Comparison of ENCODE assay signal across 15 cellular contexts in genomic region chr16:74580828-74581227, GRCh38. TPM values are rescaled to one million over a fixed set of nuclear protein-coding genes. Genes with fewer than 3 reads are reported as not detected.
A peak's percentile ranks its signal among the peaks of the same experiment; 100 is the strongest.
DNase-seq lines count a peak whose midpoint lies in the region; ATAC-seq and TF ChIP-seq lines count a peak whose summit lies in the region.
"Had no signal": no experiment of that assay in that cellular context is flagged by ENCODE, and none has a peak within 500 bp of the region (broad histone marks: within the 10 kb centered on the region; RNA-seq: fewer than 3 reads in every experiment).

No MANE protein-coding gene starts in this region.

- TF ChIP-seq CTCF in Peyer's patch (IDR thresholded peaks at IDR 0.05) (no peak), right atrium auricular region (IDR thresholded peaks at IDR 0.05) (no peak), GM10248 (IDR thresholded peaks at IDR 0.05; ENCODE audit: control extremely low read depth, extremely low read depth, low read depth, missing control alignments) (no peak)

- H3K27me3 ChIP-seq in BLaER1 (no peaks in the 10 kb centered on the region), Peyer's patch (no peaks in the 10 kb centered on the region), right atrium auricular region (no peaks in the 10 kb centered on the region)
- H3K27me3 ChIP-seq: BE2C, SJCRH30 had no signal

- H3K4me2 ChIP-seq in BLaER1, result peak overlapping the region; percentile 82

- POLR2A ChIA-PET in GM10248 (lab: Yijun Ruan, JAX), result no interaction called here

- no peak for TF ChIP-seq POLR2A in Peyer's patch (IDR thresholded peaks at IDR 0.05)

- H3K9ac ChIP-seq in BLaER1, result peak overlapping the region; percentile 63

- H4K20me1 ChIP-seq in BLaER1, result no peaks in the 10 kb centered on the region

- CTCF ChIA-PET in GM10248 (lab: Yijun Ruan, JAX), result interaction anchor here (1.4 kb wide), 1 partner anchor 10 kb away, joined by 3 read pairs; no protein-coding TSS in a partner anchor

- ATAC-seq in GM19035 (IDR thresholded peaks at IDR 0.05; ENCODE audit: unreplicated experiment) (peak; percentile 47), HG03432 (IDR thresholded peaks at IDR 0.05; ENCODE audit: unreplicated experiment) (peak; percentile 56)
- ATAC-seq: activated naive CD4-positive, alpha-beta T cell treated with anti-CD3 and anti-CD28 coated beads, Interleukin-2, amount 50 U/mL, for 72 hours had no signal

- H3K36me3 ChIP-seq in BLaER1 (no peaks in the 10 kb centered on the region; the same call in 1 of the 2 replicates), Peyer's patch (no peaks in the 10 kb centered on the region), right atrium auricular region (no peaks in the 10 kb centered on the region)
- H3K36me3 ChIP-seq: BE2C, SJCRH30 had no signal

- H3K4me3 ChIP-seq in BLaER1 (peak overlapping the region; percentile 26; the same call in 1 of the 2 replicates), Peyer's patch (no peak overlapping the region), right atrium auricular region (no peak overlapping the region)
- H3K4me3 ChIP-seq: SJCRH30, skin epidermis had no signal

- H3K27ac ChIP-seq in BLaER1 (peak overlapping the region; percentile 74), Peyer's patch (no peak overlapping the region), right atrium auricular region (no peak overlapping the region)
- H3K27ac ChIP-seq: SJCRH30, skin epidermis had no signal

- DNase-seq in left kidney (ENCODE audit: low read depth, low spot score), result peak; percentile 51
- no peak for DNase-seq in Peyer's patch
- no peak for DNase-seq in right atrium auricular region (ENCODE audit: low spot score)
- no peak for DNase-seq in foreskin melanocyte
- DNase-seq in GM10248 (ENCODE audit: extremely low spot score), result no peak
- DNase-seq: activated CD4-positive, alpha-beta T cell treated with anti-CD3 and anti-CD28 coated beads for 48 hours; BE2C; cortex of kidney; NCI-H524 had no signal

- peaks cover 100% of the 10 kb centered on the region for H3K4me1 ChIP-seq in BLaER1
- peaks cover 0 to 9% (median 0%) of the 10 kb centered on the region in 4 donors for H3K4me1 ChIP-seq in Peyer's patch
- peaks cover 0 to 6% of the 10 kb centered on the region in 2 donors for H3K4me1 ChIP-seq in right atrium auricular region

- H3K9me3 ChIP-seq in BLaER1 (no peaks in the 10 kb centered on the region), Peyer's patch (no peaks in the 10 kb centered on the region), right atrium auricular region (no peaks in the 10 kb centered on the region)
- H3K9me3 ChIP-seq: BE2C, SJCRH30 had no signal

RNA-seq across cellular contexts. Expression of gene GLG1, which starts 26.1 kb away (rescaled TPM):
- total RNA-seq in Peyer's patch (100 to 1,000 TPM in 3 of 4 donors, 10 to 100 TPM in 1; 90.0 to 153 (median 113) TPM), right atrium auricular region (100 to 1,000 TPM; 102 to 123 TPM)
